ENCODE assay signal across 1 cellular context in genomic region chr4:1819284-1819683, GRCh38.
TF ChIP-seq lines count a peak whose summit lies in the region.

No MANE protein-coding gene starts in this region.

TF ChIP-seq in SK-N-SH, 30 proteins besides CTCF, POLR2A, EP300 and RAD21 (continued from another document):
- TF ChIP-seq REST (IDR thresholded peaks at IDR 0.05; ENCODE audit: low read depth, low read length) (no peak), USF2 (IDR thresholded peaks at IDR 0.05; ENCODE audit: borderline replicate concordance, low read depth, low read length) (no peak), IRF3 (IDR thresholded peaks at IDR 0.05; ENCODE audit: low read depth, low read length) (no peak), ELF1 (IDR thresholded peaks at IDR 0.05) (no peak), SMC3 (IDR thresholded peaks at IDR 0.05; ENCODE audit: low read depth, low read length) (no peak), SIN3A (IDR thresholded peaks at IDR 0.05; ENCODE audit: borderline replicate concordance, low read depth, low read length) (no peak), MAX (IDR thresholded peaks at IDR 0.05; ENCODE audit: low read depth) (no peak)
TF ChIP-seq in SK-N-SH: peak in this region for 0.
